ENCODE assay signal across 18 cellular contexts in genomic region chr22:47102081-47102480, GRCh38.
DNase-seq lines count a peak whose midpoint lies in the region; ATAC-seq, FAIRE-seq and TF ChIP-seq lines count a peak whose summit lies in the region.
"Had no signal": no experiment of that assay in that cellular context is flagged by ENCODE, and none has a peak within 500 bp of the region (broad histone marks: within the 10 kb centered on the region; RNA-seq: fewer than 3 reads in every experiment).

No MANE protein-coding gene starts in this region.

- TF ChIP-seq EP300 in HepG2 (IDR thresholded peaks at IDR 0.05; ENCODE audit: low read depth in 2 of 2, low read length in 2 of 2): no peak
- no peak for TF ChIP-seq EP300 in HepG2 (CRISPR knock-in tag; IDR thresholded peaks at IDR 0.05; ENCODE audit: borderline replicate concordance)

- BruUV-seq in HepG2 (replicated peaks; lab: Mats Ljungman, UMichigan): no TSS peak

- H3K4me1 Mint-ChIP-seq in nephron progenitor cell: peaks cover 46% of the 10 kb centered on the region
- H3K4me1 Mint-ChIP-seq: B cell had no signal

- 94% methylated on average over 7 of the region's 12 CpGs for WGBS in HepG2 (ENCODE audit: low lambda C conversion rate)
- WGBS in right lobe of liver (ENCODE audit: insufficient coverage, low coverage, low lambda C conversion rate, missing lambda C conversion rate): 96% methylated on average over 4 of the region's 12 CpGs

- peak overlapping the region; percentile 26 for H3K27ac ChIP-seq in HepG2 (ENCODE audit: extremely low read length, insufficient read depth, low read length)
- no peak overlapping the region for H3K27ac ChIP-seq in right lobe of liver
- no peak overlapping the region for H3K27ac ChIP-seq in tibial artery
- H3K27ac ChIP-seq: 22Rv1, RWPE1 had no signal

- no peak for TF ChIP-seq RAD21 in HepG2 (CRISPR knock-in tag; IDR thresholded peaks at IDR 0.05)

- intact Hi-C loops in HepG2 (cut with micrococcal nuclease; ENCODE audit: unreplicated experiment) (loop anchor here (10.0 kb wide), 1 partner anchor 83 kb away; no protein-coding TSS in a partner anchor), right lobe of liver (cut with DNase I) (no loop called here), tibial artery (cut with DNase I; ENCODE audit: low total_unique reads) (no loop called here)

- H4K20me1 ChIP-seq in HepG2 (ENCODE audit: insufficient read depth, low read length): no peaks in the 10 kb centered on the region

- peak; percentile 36; the same call in 2 of the 3 replicates for ATAC-seq in HepG2
- ATAC-seq in right lobe of liver: no peak
- no peak for ATAC-seq in HG02981 (IDR thresholded peaks at IDR 0.05; ENCODE audit: unreplicated experiment)
- ATAC-seq in GM18519 (IDR thresholded peaks at IDR 0.05; ENCODE audit: low FRiP score, unreplicated experiment): no peak
- ATAC-seq: GM12878 had no signal

- TF ChIP-seq POLR2A in HepG2 (IDR thresholded peaks at IDR 0.05; ENCODE audit: insufficient read depth in 1 of 2, low read depth in 2 of 2, low read length in 2 of 2) (no peak), right lobe of liver (IDR thresholded peaks at IDR 0.05) (no peak)

- H3K4me1 ChIP-seq in HepG2 (ENCODE audit: insufficient read depth, low read length) (peaks cover 19% of the 10 kb centered on the region), right lobe of liver (no peaks in the 10 kb centered on the region), tibial artery (no peaks in the 10 kb centered on the region)

- H3K4me3 ChIP-seq in HepG2 (replicated peaks in 1 of 3; ENCODE audit: insufficient read depth in 1 of 3, low read depth in 2 of 3, low read length in 3 of 3) (no peak overlapping the region), right lobe of liver (no peak overlapping the region), epithelial cell of esophagus (ENCODE audit: low read length) (no peak overlapping the region), tibial artery (no peak overlapping the region)
- H3K4me3 ChIP-seq: GM12878 had no signal

- H3K4me3 Mint-ChIP-seq in nephron progenitor cell: no peak overlapping the region
- H3K4me3 Mint-ChIP-seq: B cell; CD4-positive, alpha-beta T cell had no signal

- peaks cover 9% of the 10 kb centered on the region for H3K27me3 Mint-ChIP-seq in nephron progenitor cell (ENCODE audit: low read depth, poor library complexity)
- H3K27me3 Mint-ChIP-seq: B cell; CD4-positive, alpha-beta T cell had no signal

- TF ChIP-seq CTCF in HepG2 (CRISPR knock-in tag; IDR thresholded peaks at IDR 0.05) (no peak), right lobe of liver (IDR thresholded peaks at IDR 0.05) (no peak), epithelial cell of esophagus (IDR thresholded peaks at IDR 0.05; ENCODE audit: insufficient read depth, low read depth, low read length, missing control alignments) (no peak), nephron progenitor cell (IDR thresholded peaks at IDR 0.05) (no peak), tibial artery (IDR thresholded peaks at IDR 0.05) (no peak)

- H3K27me3 ChIP-seq in HepG2 (ENCODE audit: control insufficient read depth in 1 of 2, insufficient read depth in 2 of 2, low read length in 2 of 2) (no peaks in the 10 kb centered on the region), right lobe of liver (no peaks in the 10 kb centered on the region), tibial artery (no peaks in the 10 kb centered on the region)

- POLR2A ChIA-PET in HepG2 (lab: Yijun Ruan, JAX): no interaction called here

- no peak overlapping the region for H3K9ac ChIP-seq in HepG2 (ENCODE audit: insufficient read depth, low read depth, low read length)

- H3K9me3 Mint-ChIP-seq in nephron progenitor cell: peaks cover 8% of the 10 kb centered on the region
- H3K9me3 Mint-ChIP-seq: CD4-positive, alpha-beta T cell had no signal

- no peak overlapping the region; the same call in 1 of the 2 replicates for H3K4me2 ChIP-seq in HepG2 (ENCODE audit: low read depth, low read length)

- H3K79me2 ChIP-seq in HepG2 (ENCODE audit: insufficient read depth, low read length): no peaks in the 10 kb centered on the region

- CTCF ChIA-PET in HepG2 (lab: Yijun Ruan, JAX; ENCODE audit: low intra/inter-chr PET ratio, low total read pairs): no interaction called here

- H3K27ac Mint-ChIP-seq in nephron progenitor cell: peak overlapping the region; percentile 60
- H3K27ac Mint-ChIP-seq: B cell; CD4-positive, alpha-beta T cell had no signal

- H3K36me3 ChIP-seq in HepG2 (replicated peaks in 1 of 2; ENCODE audit: control insufficient read depth in 1 of 2, insufficient read depth in 2 of 2, low read length in 2 of 2) (0 out of 5 replicates have a peak, but pooled peaks cover 0 to 1% of the 10 kb centered on the region in 2 experiments), right lobe of liver (no peaks in the 10 kb centered on the region), tibial artery (no peaks in the 10 kb centered on the region)

- DNase-seq in HepG2 (ENCODE audit: low spot score) (no peak), right lobe of liver (no peak), epithelial cell of esophagus (ENCODE audit: low read depth) (peak; percentile 30), nephron progenitor cell (no peak), tibial artery (no peak)
- no peak for DNase-seq in stimulated activated CD4-positive, alpha-beta T cell treated with anti-CD3 and anti-CD28 coated beads, Interleukin-4, amount 100 ng/mL, for 1 hour
- DNase-seq: CD4-positive, alpha-beta T cell; DMS79; GOT3; NCI-H1417; NCI-H187 treated with DMSO at 0.1 percent for 48 hours had no signal

- H2AFZ ChIP-seq in HepG2 (ENCODE audit: low read length): no peak overlapping the region

- H3K9me3 ChIP-seq in HepG2 (ENCODE audit: low read length): no peaks in the 10 kb centered on the region
- H3K9me3 ChIP-seq in right lobe of liver: no peaks in the 10 kb centered on the region
- no peaks in the 10 kb centered on the region for H3K9me3 ChIP-seq in tibial artery

- FAIRE-seq in HepG2 (lab: Jason Lieb, UNC): no peak
- FAIRE-seq: G401.6, GM12878 had no signal

- in situ Hi-C loops in HepG2 (cut with HindIII; ENCODE audit: extremely low pct_ligation_motif_present, low pct_unique_long_range_greater_than_20kb): no loop called here

- peaks cover 7% of the 10 kb centered on the region for H3K36me3 Mint-ChIP-seq in nephron progenitor cell (ENCODE audit: low read depth)

TF ChIP-seq in HepG2, 621 proteins besides CTCF, POLR2A, EP300 and RAD21:
- TF ChIP-seq ZNF687 (CRISPR knock-in tag; IDR thresholded peaks at IDR 0.05): 0 out of 2 replicates have a peak, but pooled peaks have one; percentile 12
- no peak for TF ChIP-seq ELF4 (CRISPR knock-in tag; IDR thresholded peaks at IDR 0.05; ENCODE audit: borderline replicate concordance)
